ENCODE assay signal across 8 cellular contexts in the genomic region with DNA sequence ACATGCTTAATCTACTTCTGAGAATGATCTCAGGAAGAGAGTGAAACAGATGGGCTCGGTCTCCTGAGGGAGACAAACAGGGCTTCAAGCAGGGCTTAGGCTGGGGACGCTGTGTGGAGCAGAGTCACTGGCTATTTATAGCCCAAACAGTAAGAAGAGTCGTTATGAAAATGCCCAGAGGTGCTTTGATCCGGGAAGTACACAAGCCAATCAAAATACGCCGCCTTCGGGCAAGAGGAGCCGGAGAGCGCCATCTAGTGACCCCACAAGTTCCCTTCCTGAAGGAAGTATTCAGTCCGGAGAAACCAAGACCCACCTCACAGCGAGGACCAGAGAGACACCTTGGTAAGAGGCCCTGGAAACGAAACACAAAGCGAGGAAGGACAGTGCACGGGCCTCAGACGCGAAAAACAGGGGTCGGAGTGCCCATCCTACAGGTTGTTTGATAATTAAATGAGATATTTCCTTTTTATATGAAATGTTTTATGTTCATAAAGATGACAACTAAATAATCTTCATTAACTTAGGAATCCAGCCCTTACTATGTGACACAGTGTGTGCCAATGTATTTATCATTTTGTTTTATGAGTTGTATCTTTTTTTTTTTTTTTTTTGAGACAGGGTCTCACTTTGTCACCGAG. TPM values are rescaled to one million over a fixed set of nuclear protein-coding genes. Genes with fewer than 3 reads are reported as not detected.
DNase-seq lines count a peak whose midpoint lies in the region; ATAC-seq and TF ChIP-seq lines count a peak whose summit lies in the region.

No MANE protein-coding gene starts in this region.

- H3K4me3 ChIP-seq in HFF-Myc (replicated peaks; ENCODE audit: low read depth, low read length) (no peak overlapping the region), gastroesophageal sphincter (peak overlapping the region in 1 of 2 donors; percentile 41), ovary (peak overlapping the region; percentile 26), thoracic aorta (peak overlapping the region; percentile 63)

- peak overlapping the region in 3 of 4 donors; percentile 33 to 53 (median 50) for H3K27ac ChIP-seq in gastroesophageal sphincter
- no peak overlapping the region for H3K27ac ChIP-seq in ovary
- no peak overlapping the region for H3K27ac ChIP-seq in thoracic aorta

- 5 to 7% methylated on average over 15 to 18 of the region's 18 CpGs for WGBS in gastroesophageal sphincter (ENCODE audit: low coverage in 1 of 2), 2 donors
- 5 to 6% (median 5%) methylated on average over 18 of the region's 18 CpGs for WGBS in ovary, 3 donors

- no peaks in the 10 kb centered on the region for H3K36me3 ChIP-seq in gastroesophageal sphincter
- H3K36me3 ChIP-seq in ovary, result no peaks in the 10 kb centered on the region
- H3K36me3 ChIP-seq in thoracic aorta, result no peaks in the 10 kb centered on the region

- peaks cover 0 to 25% (median 0%) of the 10 kb centered on the region in 3 donors for H3K4me1 ChIP-seq in gastroesophageal sphincter
- peaks cover 1% of the 10 kb centered on the region for H3K4me1 ChIP-seq in ovary (ENCODE audit: insufficient read depth)
- peaks cover 0 to 9% of the 10 kb centered on the region in 2 donors for H3K4me1 ChIP-seq in thoracic aorta (ENCODE audit: control insufficient read depth in 1 of 2, low read depth in 2 of 2)

- peak; percentile 95 for ATAC-seq in gastroesophageal sphincter
- peak; percentile 62 for ATAC-seq in thoracic aorta (ENCODE audit: insufficient number of reproducible peaks, low FRiP score, low read depth)

- no peak for TF ChIP-seq EP300 in gastroesophageal sphincter (IDR thresholded peaks at IDR 0.05)
- TF ChIP-seq EP300 in ovary (IDR thresholded peaks at IDR 0.05), result no peak

- TF ChIP-seq POLR2A in gastroesophageal sphincter (IDR thresholded peaks at IDR 0.05) (no peak), ovary (IDR thresholded peaks at IDR 0.05) (no peak)

- H3K9me3 ChIP-seq in gastroesophageal sphincter, result no peaks in the 10 kb centered on the region
- no peaks in the 10 kb centered on the region for H3K9me3 ChIP-seq in ovary
- H3K9me3 ChIP-seq in thoracic aorta, result peaks cover 6% of the 10 kb centered on the region

- no peaks in the 10 kb centered on the region for H3K27me3 ChIP-seq in gastroesophageal sphincter
- H3K27me3 ChIP-seq in ovary, result no peaks in the 10 kb centered on the region
- H3K27me3 ChIP-seq in thoracic aorta (replicated peaks; ENCODE audit: insufficient read depth), result no peaks in the 10 kb centered on the region

- TF ChIP-seq CTCF in HFF-Myc (IDR thresholded peaks at IDR 0.05; ENCODE audit: low read depth, low read length, missing control alignments) (peak; percentile 88), gastroesophageal sphincter (IDR thresholded peaks at IDR 0.05) (peak; percentile 71 to 92 (median 78)), ovary (IDR thresholded peaks at IDR 0.05) (peak; percentile 61 to 67 (median 64)), thoracic aorta (IDR thresholded peaks at IDR 0.05) (peak; percentile 75)

- intact Hi-C loops in ovary (cut with DNase I), result loop anchor here in 3 of 4 donors (5.0 to 10.0 kb wide), 4 partner anchors 132 to 202 kb away; a partner anchor contains a TSS

- DNase-seq in GM04504 (ENCODE audit: low read depth), result peak; percentile 79
- DNase-seq in HFF-Myc (ENCODE audit: extremely low read depth, low read depth), result peak; percentile 78
- DNase-seq in MV-4-11 (lab: John Stamatoyannopoulos, UW), result peak; percentile 91
- peak; percentile 96 for DNase-seq in SIG-M5 treated with dmso at 0.1 percent for 504 hours (lab: John Stamatoyannopoulos, UW; ENCODE audit: unreplicated experiment)
- peak; percentile 59 for DNase-seq in activated gamma-delta T cell treated with anti-CD3 and anti-CD28 coated beads, Interleukin-2, amount 50 U/mL, for 16 hours (ENCODE audit: low read depth)
- DNase-seq in ovary, result peak; percentile 68 to 84 (median 77)
- DNase-seq in thoracic aorta (ENCODE audit: low spot score), result peak; percentile 40

RNA-seq across cellular contexts. Expression of a gene that starts 25.0 kb away (rescaled TPM):
- total RNA-seq in gastroesophageal sphincter (10 to 100 TPM; 21.3 to 32.2 (median 23.1) TPM), ovary (10 to 100 TPM; 14.7 to 26.2 (median 23.8) TPM), thoracic aorta (10 to 100 TPM; 12.8 to 14.4 TPM)
- polyA plus RNA-seq in ovary, result 10 to 100 TPM; 20.3 to 24.9 TPM

Comparison
In these comparisons a context has a peak if more than half of its experiments do, and no peak if none do; other contexts are left out.
1. DNase-seq: peak in every context shown above with its lines; median percentile 96 in SIG-M5 treated with dmso at 0.1 percent for 504 hours; 91 in MV-4-11; 79 in GM04504; 78 in HFF-Myc; 77 in ovary; 59 in activated gamma-delta T cell treated with anti-CD3 and anti-CD28 coated beads, Interleukin-2, amount 50 U/mL, for 16 hours; 40 in thoracic aorta.
2. H3K27ac ChIP-seq: peak in gastroesophageal sphincter (3 of 4); none in ovary (0 of 2) and thoracic aorta (0 of 2).
3. Peak in every context shown above with its lines, with median percentiles within 50 percentile points of each other: CTCF ChIP-seq.